Comparison of ENCODE assay signal across 8 cellular contexts in genomic region chr17:2592974-2593845, GRCh38. TPM values are rescaled to one million over a fixed set of nuclear protein-coding genes. Genes with fewer than 3 reads are reported as not detected.
DNase-seq lines count a peak whose midpoint lies in the region; ATAC-seq, FAIRE-seq and TF ChIP-seq lines count a peak whose summit lies in the region.

PAFAH1B1 (plus strand) TSS chr17:2593654; CDS start chr17:2638289, 44,635 bp downstream.

- H3K27ac ChIP-seq in HepG2 (ENCODE audit: extremely low read length, insufficient read depth, low read length) = peak within 1 kb of the TSS; percentile 88

- TF ChIP-seq CTCF in BE2C (IDR thresholded peaks at IDR 0.05; ENCODE audit: low read depth, low read length) = no peak
- peak; percentile 47; the same call in 1 of the 2 replicates for TF ChIP-seq CTCF in HepG2 (CRISPR knock-in tag; IDR thresholded peaks at IDR 0.05)

- peaks cover 20% of the 10 kb centered on the region for H3K36me3 Mint-ChIP-seq in dendritic cell treated with granulocyte-macrophage colony-stimulating factor and Interleukin-4, amounts not matched to agents 40 ng/mL and 50 ng/mL, for 4 days (ENCODE audit: low read depth)

- DNase-seq in BE2C (peak; percentile 88), GM19238 (ENCODE audit: insufficient read length, low spot score) (peak; percentile 92), NCI-H748 (lab: John Stamatoyannopoulos, UW; ENCODE audit: unreplicated experiment) (peak; percentile 94), HepG2 (ENCODE audit: low spot score) (peak; percentile 78)
- DNase-seq in activated CD4-positive, alpha-beta T cell treated with anti-CD3 and anti-CD28 coated beads, Interleukin-2, amount 50 U/mL, for 24 hours (ENCODE audit: low read depth in 1 of 2, low spot score in 1 of 2) = peak; percentile 87
- peak; percentile 96 for DNase-seq in stimulated activated CD4-positive, alpha-beta T cell treated with anti-CD3 and anti-CD28 coated beads, Interleukin-4, amount 100 ng/mL, for 1 hour

- whole genome bisulfite sequencing in HepG2 (ENCODE audit: low lambda C conversion rate) = under 1% methylated on average over 9 of the region's 90 CpGs

- H3K9me3 ChIP-seq in BE2C = no peaks in the 10 kb centered on the region
- no peaks in the 10 kb centered on the region for H3K9me3 ChIP-seq in HepG2 (ENCODE audit: low read length)

- H3K27me3 ChIP-seq in BE2C (no peaks in the 10 kb centered on the region), HepG2 (ENCODE audit: control insufficient read depth in 1 of 2, insufficient read depth in 2 of 2, low read length in 2 of 2) (peaks cover 0 to 3% of the 10 kb centered on the region in 2 experiments; a peak in 1 of 5 replicates)

- peaks cover 25% of the 10 kb centered on the region for H3K4me1 Mint-ChIP-seq in dendritic cell treated with granulocyte-macrophage colony-stimulating factor and Interleukin-4, amounts not matched to agents 40 ng/mL and 50 ng/mL, for 4 days (ENCODE audit: low read depth)

- H3K4me3 Mint-ChIP-seq in dendritic cell treated with granulocyte-macrophage colony-stimulating factor and Interleukin-4, amounts not matched to agents 40 ng/mL and 50 ng/mL, for 4 days = peak within 1 kb of the TSS; percentile 95

- POLR2A ChIA-PET in HepG2 (lab: Yijun Ruan, JAX) = interaction anchor here (0.7 to 1.7 kb wide), 6 partner anchors 10 to 117 kb away, joined by 3 to 7 read pairs (median 4); partner anchors contain the start of gene METTL16

- peak within 1 kb of the TSS; percentile 89 for H3K4me2 ChIP-seq in HepG2 (ENCODE audit: low read depth, low read length)

- peaks cover 34% of the 10 kb centered on the region for H4K20me1 ChIP-seq in HepG2 (ENCODE audit: insufficient read depth, low read length)

- in situ Hi-C loops in HepG2 (cut with HindIII; ENCODE audit: extremely low pct_ligation_motif_present, low pct_unique_long_range_greater_than_20kb) = no loop called here

- no peaks in the 10 kb centered on the region; the same call in 1 of the 2 replicates for H3K36me3 ChIP-seq in BE2C
- H3K36me3 ChIP-seq in HepG2 (replicated peaks in 1 of 2; ENCODE audit: control insufficient read depth in 1 of 2, insufficient read depth in 2 of 2, low read length in 2 of 2) = no peaks in the 10 kb centered on the region

- peak within 1 kb of the TSS; percentile 5 for H2AFZ ChIP-seq in HepG2 (ENCODE audit: low read length)

- ATAC-seq in HG03439 (IDR thresholded peaks at IDR 0.05; ENCODE audit: unreplicated experiment) = peak; percentile 83
- ATAC-seq in HepG2 = peak; percentile 86

- H3K9me3 Mint-ChIP-seq in dendritic cell treated with granulocyte-macrophage colony-stimulating factor and Interleukin-4, amounts not matched to agents 40 ng/mL and 50 ng/mL, for 4 days = no peaks in the 10 kb centered on the region

- H3K4me1 ChIP-seq in BE2C = no peaks in the 10 kb centered on the region
- peaks cover 43% of the 10 kb centered on the region for H3K4me1 ChIP-seq in HepG2 (ENCODE audit: insufficient read depth, low read length)

- peak; percentile 83 to 91 for TF ChIP-seq POLR2A in HepG2 (IDR thresholded peaks at IDR 0.05; ENCODE audit: insufficient read depth in 1 of 2, low read depth in 2 of 2, low read length in 2 of 2)

- CTCF ChIA-PET in HepG2 (lab: Yijun Ruan, JAX; ENCODE audit: low intra/inter-chr PET ratio, low total read pairs) = no interaction called here

- BruUV-seq in HepG2 (replicated peaks; lab: Mats Ljungman, UMichigan) = TSS peak; percentile 97

- peak; percentile 69 for TF ChIP-seq RAD21 in HepG2 (CRISPR knock-in tag; IDR thresholded peaks at IDR 0.05)

- TF ChIP-seq EP300 in HepG2 (IDR thresholded peaks at IDR 0.05; ENCODE audit: low read depth in 2 of 2, low read length in 2 of 2) (no peak), HepG2 (CRISPR knock-in tag; IDR thresholded peaks at IDR 0.05; ENCODE audit: borderline replicate concordance) (no peak)

- peak within 1 kb of the TSS; percentile 90 for H3K4me3 ChIP-seq in BE2C (ENCODE audit: low read depth, low read length)
- H3K4me3 ChIP-seq in HepG2 (replicated peaks in 1 of 3; ENCODE audit: insufficient read depth in 1 of 3, low read depth in 2 of 3, low read length in 3 of 3) = peak within 1 kb of the TSS; percentile 89 to 100 (median 100)

- intact Hi-C loops in dendritic cell treated with granulocyte-macrophage colony-stimulating factor and Interleukin-4, amounts not matched to agents 40 ng/mL and 50 ng/mL, for 4 days (cut with micrococcal nuclease) = loop anchor here (5.0 kb wide), 2 partner anchors 79 to 81 kb away; partner anchors contain the start of gene METTL16
- intact Hi-C loops in HepG2 (cut with micrococcal nuclease; ENCODE audit: unreplicated experiment) = no loop called here

- no peaks in the 10 kb centered on the region for H3K27me3 Mint-ChIP-seq in dendritic cell treated with granulocyte-macrophage colony-stimulating factor and Interleukin-4, amounts not matched to agents 40 ng/mL and 50 ng/mL, for 4 days

- no peak for FAIRE-seq in HepG2 (lab: Jason Lieb, UNC)

- H3K79me2 ChIP-seq in HepG2 (ENCODE audit: insufficient read depth, low read length) = peaks cover 40% of the 10 kb centered on the region

- peak within 1 kb of the TSS; percentile 88 for H3K27ac Mint-ChIP-seq in dendritic cell treated with granulocyte-macrophage colony-stimulating factor and Interleukin-4, amounts not matched to agents 40 ng/mL and 50 ng/mL, for 4 days

- peak within 1 kb of the TSS; percentile 94 for H3K9ac ChIP-seq in HepG2 (ENCODE audit: insufficient read depth, low read depth, low read length)

TF ChIP-seq in HepG2, 621 proteins besides CTCF, POLR2A, EP300 and RAD21 (continues in another document):
- no peak for TF ChIP-seq ZNF577 (CRISPR knock-in tag; IDR thresholded peaks at IDR 0.05; ENCODE audit: borderline replicate concordance, low read depth)
- no peak for TF ChIP-seq ZNF33A (CRISPR knock-in tag; IDR thresholded peaks at IDR 0.05; ENCODE audit: borderline replicate concordance)
- TF ChIP-seq CCAR2 (optimal IDR thresholded peaks at IDR 0.05; ENCODE audit: low read depth, low read length) = no peak
- no peak for TF ChIP-seq TCF7 (IDR thresholded peaks at IDR 0.05; ENCODE audit: low read depth)
- TF ChIP-seq PCBP1 (IDR thresholded peaks at IDR 0.05; ENCODE audit: borderline replicate concordance, low read depth, low read length) = 0 out of 2 replicates have a peak, but pooled peaks have one; percentile 43
- 0 out of 2 replicates have a peak, but pooled peaks have one; percentile 37 for TF ChIP-seq ZNF691 (CRISPR knock-in tag; IDR thresholded peaks at IDR 0.05; ENCODE audit: borderline replicate concordance, low read depth)
- no peak for TF ChIP-seq MAF1 (CRISPR knock-in tag; IDR thresholded peaks at IDR 0.05; ENCODE audit: borderline replicate concordance)
- TF ChIP-seq MXD3 (CRISPR knock-in tag; IDR thresholded peaks at IDR 0.05) = peak; percentile 68; the same call in 1 of the 2 replicates
- TF ChIP-seq PATZ1 (CRISPR knock-in tag; IDR thresholded peaks at IDR 0.05) = peak; percentile 54

RNA-seq across cellular contexts. Expression of gene PAFAH1B1, which starts in this region (rescaled TPM):
- polyA plus RNA-seq in BE2C (2012; ENCODE audit: insufficient read depth, insufficient read length, low read depth) = 61.7 TPM
- 64.9 and 93.8 TPM in 2 replicates for total RNA-seq in HepG2 (2016; rRNA removed; fragmentation: Illumina TruSeq; extraction: Trizol)
- 25.0 and 28.0 TPM in 2 replicates for total RNA-seq in HepG2 (2016; cell fraction: cytosol; rRNA removed; fragmentation: Illumina TruSeq; extraction: Trizol; ENCODE audit: low read depth)
- total RNA-seq in HepG2 (2016; cell fraction: insoluble cytoplasmic fraction; rRNA removed; fragmentation: Illumina TruSeq; extraction: Trizol) = 64.0 and 82.0 TPM in 2 replicates
- total RNA-seq in HepG2 (2016; cell fraction: membrane; rRNA removed; fragmentation: Illumina TruSeq; extraction: Trizol) = 28.1 and 42.3 TPM in 2 replicates
- 32.7 and 40.0 TPM in 2 replicates for total RNA-seq in HepG2 (2016; cell fraction: nucleus; rRNA removed; fragmentation: Illumina TruSeq; extraction: Trizol)
- polyA plus RNA-seq in HepG2 (2011; rRNA removed) = 35.9 and 46.0 TPM in 2 replicates
- 20.0 and 28.0 TPM in 2 replicates for polyA plus RNA-seq in HepG2 (2011; cell fraction: cytosol; rRNA removed)
- polyA plus RNA-seq in HepG2 (2011; cell fraction: nucleus; rRNA removed) = 20.1 and 28.1 TPM in 2 replicates
- 59.7 and 61.2 TPM in 2 replicates for polyA plus RNA-seq in HepG2 (2012)
- 15.1 and 21.5 TPM in 2 replicates for polyA plus RNA-seq in HepG2 (2016; cell fraction: cytosol; fragmentation: Illumina TruSeq; extraction: Trizol; ENCODE audit: low read depth)
- 80.8 and 92.4 TPM in 2 replicates for polyA plus RNA-seq in HepG2 (2016; cell fraction: insoluble cytoplasmic fraction; fragmentation: Illumina TruSeq; extraction: Trizol; ENCODE audit: low read depth)
- polyA plus RNA-seq in HepG2 (2016; cell fraction: membrane; fragmentation: Illumina TruSeq; extraction: Trizol; ENCODE audit: low read depth) = 21.9 and 31.1 TPM in 2 replicates
- 58.0 and 61.2 TPM in 2 replicates for polyA plus RNA-seq in HepG2 (2016; cell fraction: nucleus; fragmentation: Illumina TruSeq; extraction: Trizol; ENCODE audit: insufficient read depth, low read depth)
- polyA minus RNA-seq in HepG2 (2011; rRNA and poly(A)+ RNA removed; ENCODE audit: low replicate concordance) = 45.1 and 73.6 TPM in 2 replicates
- 28.9 and 44.8 TPM in 2 replicates for polyA minus RNA-seq in HepG2 (2011; cell fraction: cytosol; rRNA and poly(A)+ RNA removed)
- 38.7 and 39.8 TPM in 2 replicates for polyA minus RNA-seq in HepG2 (2011; cell fraction: nucleus; rRNA and poly(A)+ RNA removed)

Comparison
In these comparisons a context has a peak if more than half of its experiments do, and no peak if none do; other contexts are left out.
1. Peak in every context shown above with its lines: DNase-seq, ATAC-seq, H3K4me3 ChIP-seq and H3K27ac ChIP-seq.